Comparison of ENCODE assay signal across 10 cellular contexts in genomic region chr2:135532581-135532980, GRCh38. TPM values are rescaled to one million over a fixed set of nuclear protein-coding genes. Genes with fewer than 3 reads are reported as not detected.
DNase-seq lines count a peak whose midpoint lies in the region; ATAC-seq and TF ChIP-seq lines count a peak whose summit lies in the region.
"Had no signal": no experiment of that assay in that cellular context is flagged by ENCODE, and none has a peak within 500 bp of the region (broad histone marks: within the 10 kb centered on the region; RNA-seq: fewer than 3 reads in every experiment).

No MANE protein-coding gene starts in this region.

- DNase-seq in heart right ventricle (no peak), Right ventricle myocardium superior (no peak), upper lobe of right lung (no peak), foreskin melanocyte (no peak), OCI-M2 (lab: John Stamatoyannopoulos, UW; ENCODE audit: unreplicated experiment) (no peak)
- DNase-seq: activated effector memory CD4-positive, alpha-beta T cell treated with anti-CD3 and anti-CD28 coated beads, Interleukin-2, amount 50 U/mL, for 16 hours; immature natural killer cell had no signal

- peak overlapping the region; percentile 76 for H3K9ac ChIP-seq in iPS-18a (ENCODE audit: low read length)

- H3K4me1 ChIP-seq in heart right ventricle (peaks cover 0 to 21% (median 18%) of the 10 kb centered on the region in 9 donors), iPS-18a (ENCODE audit: control insufficient read depth, low read depth, low read length) (peaks cover 7% of the 10 kb centered on the region), upper lobe of right lung (peaks cover 12% of the 10 kb centered on the region)

- H3K4me3 ChIP-seq in heart right ventricle: peak overlapping the region in 6 of 10 donors; percentile 75 to 94 (median 86)
- peak overlapping the region; percentile 94 for H3K4me3 ChIP-seq in WI38 (ENCODE audit: low read depth, low read length)
- H3K4me3 ChIP-seq in iPS-18a (ENCODE audit: low read length): peak overlapping the region; percentile 72
- peak overlapping the region; percentile 94 for H3K4me3 ChIP-seq in upper lobe of right lung

- TF ChIP-seq CTCF in heart right ventricle (IDR thresholded peaks at IDR 0.05): no peak
- TF ChIP-seq CTCF in WI38 (IDR thresholded peaks at IDR 0.05; ENCODE audit: low read depth, low read length): no peak
- no peak for TF ChIP-seq CTCF in upper lobe of right lung (IDR thresholded peaks at IDR 0.05)

- 59 to 60% methylated on average over 3 of the region's 3 CpGs for WGBS in heart right ventricle, 2 donors

- ATAC-seq in heart right ventricle (no peak), Right ventricle myocardium superior (ENCODE audit: poor library complexity) (no peak), upper lobe of right lung (no peak), HG02840 (IDR thresholded peaks at IDR 0.05; ENCODE audit: low FRiP score, unreplicated experiment) (no peak)

- H3K36me3 ChIP-seq in heart right ventricle (no peaks in the 10 kb centered on the region), iPS-18a (ENCODE audit: control insufficient read depth, low read depth, low read length) (no peaks in the 10 kb centered on the region), upper lobe of right lung (no peaks in the 10 kb centered on the region)

- H3K27me3 ChIP-seq in heart right ventricle (no peaks in the 10 kb centered on the region), iPS-18a (ENCODE audit: control insufficient read depth, insufficient read depth, low read length) (no peaks in the 10 kb centered on the region), upper lobe of right lung (no peaks in the 10 kb centered on the region)

- H3K9me3 ChIP-seq in heart right ventricle: no peaks in the 10 kb centered on the region
- H3K9me3 ChIP-seq in iPS-18a (ENCODE audit: control insufficient read depth, low read depth, low read length): peaks cover 7% of the 10 kb centered on the region
- H3K9me3 ChIP-seq in upper lobe of right lung: no peaks in the 10 kb centered on the region

- H3K27ac ChIP-seq in heart right ventricle (no peak overlapping the region), iPS-18a (ENCODE audit: low read length) (no peak overlapping the region), upper lobe of right lung (no peak overlapping the region)

- intact Hi-C loops in heart right ventricle (cut with DNase I): no loop called here
- intact Hi-C loops in Right ventricle myocardium superior (cut with DNase I): loop anchor here (5.0 kb wide), 2 partner anchors 210 to 615 kb away; partner anchors contain the start of genes CCNT2 and UBXN4
- intact Hi-C loops in upper lobe of right lung (cut with DNase I): no loop called here

RNA-seq across cellular contexts. Expression of gene R3HDM1, which starts 1.3 kb away (rescaled TPM):
- total RNA-seq in heart right ventricle (10 to 100 TPM; 10.7 to 22.2 (median 18.5) TPM), Right ventricle myocardium superior (12.5 TPM), upper lobe of right lung (17.0 TPM)
- 1 to 10 TPM; 6.1 to 8.9 TPM for polyA plus RNA-seq in heart right ventricle

RNA-seq across cellular contexts. Expression of gene ZRANB3, which starts 1.6 kb away (rescaled TPM):
- total RNA-seq in heart right ventricle (1 to 10 TPM; 1.3 to 5.7 (median 2.7) TPM), Right ventricle myocardium superior (1.7 TPM), upper lobe of right lung (4.1 TPM)
- under 1 TPM; 0.66 to 0.81 TPM for polyA plus RNA-seq in heart right ventricle
